ENCODE assay signal across 13 cellular contexts in the genomic region with DNA sequence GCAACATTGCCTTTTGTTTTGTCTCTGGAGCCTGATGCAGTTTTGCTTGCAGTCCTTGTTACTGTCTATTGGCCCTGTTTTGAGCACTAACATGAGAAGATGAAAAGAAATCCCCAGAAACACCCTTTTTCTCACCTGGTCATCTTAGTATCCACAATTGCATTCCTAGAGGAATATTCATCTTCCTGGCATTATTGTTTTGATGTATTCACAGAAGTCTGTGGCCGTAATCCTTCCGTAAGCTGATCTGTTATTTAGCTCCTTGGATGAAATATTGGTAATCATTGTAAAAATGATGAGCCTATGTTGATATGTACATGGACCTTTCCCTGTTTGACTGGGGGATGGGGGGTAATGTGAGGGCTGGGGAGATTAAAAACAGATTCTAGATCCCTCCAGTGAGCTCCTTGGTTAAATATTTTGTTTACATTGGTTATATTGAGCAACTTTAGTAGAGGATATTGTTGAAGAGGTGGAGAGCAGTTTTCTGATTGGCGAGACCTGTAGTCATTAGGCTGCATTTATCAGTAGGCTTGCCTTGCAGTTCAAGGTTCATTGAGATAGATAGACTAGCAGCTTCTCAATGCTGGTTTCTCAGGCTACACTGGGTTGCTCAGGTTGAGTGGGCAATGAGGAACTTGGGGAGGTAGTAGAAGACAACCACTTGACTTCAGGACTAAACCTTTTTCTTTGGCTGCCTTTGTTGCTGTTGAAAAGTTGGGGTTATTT.
"Had no signal": no experiment of that assay in that cellular context is flagged by ENCODE, and none has a peak within 500 bp of the region (broad histone marks: within the 10 kb centered on the region; RNA-seq: fewer than 3 reads in every experiment).

No MANE protein-coding gene starts in this region.

- H3K9me3 ChIP-seq: colonic mucosa, esophagus muscularis mucosa, pancreas, thoracic aorta had no signal

- H3K4me1 ChIP-seq: colonic mucosa had no signal

- H3K4me3 ChIP-seq: colonic mucosa, esophagus muscularis mucosa, pancreas, thoracic aorta had no signal

- H3K4me3 Mint-ChIP-seq: activated naive CD4-positive, alpha-beta T cell treated with anti-CD3 and anti-CD28 coated beads for 36 hours; activated naive CD8-positive, alpha-beta T cell treated with anti-CD3 and anti-CD28 coated beads, Interleukin-2, amount 50 U/mL, for 24 hours; activated T-helper 17 cell treated with anti-CD3 and anti-CD28 coated beads, Interleukin-2, amount 50 U/mL, for 72 hours had no signal

- H3K4me1 Mint-ChIP-seq: activated naive CD8-positive, alpha-beta T cell treated with anti-CD3 and anti-CD28 coated beads, Interleukin-2, amount 50 U/mL, for 24 hours; activated T-helper 17 cell treated with anti-CD3 and anti-CD28 coated beads, Interleukin-2, amount 50 U/mL, for 72 hours had no signal

- H3K27me3 ChIP-seq: colonic mucosa, esophagus muscularis mucosa, pancreas had no signal

- H3K9me3 Mint-ChIP-seq: activated naive CD4-positive, alpha-beta T cell treated with anti-CD3 and anti-CD28 coated beads for 36 hours; activated naive CD8-positive, alpha-beta T cell treated with anti-CD3 and anti-CD28 coated beads, Interleukin-2, amount 50 U/mL, for 24 hours; activated T-helper 17 cell treated with anti-CD3 and anti-CD28 coated beads, Interleukin-2, amount 50 U/mL, for 72 hours had no signal

- H3K27ac Mint-ChIP-seq: activated naive CD4-positive, alpha-beta T cell treated with anti-CD3 and anti-CD28 coated beads for 36 hours; activated naive CD8-positive, alpha-beta T cell treated with anti-CD3 and anti-CD28 coated beads, Interleukin-2, amount 50 U/mL, for 24 hours; activated T-helper 17 cell treated with anti-CD3 and anti-CD28 coated beads, Interleukin-2, amount 50 U/mL, for 72 hours had no signal

- DNase-seq: activated CD4-positive, alpha-beta T cell treated with anti-CD3 and anti-CD28 coated beads for 1 hour; activated CD4-positive, alpha-beta T cell treated with anti-CD3 and anti-CD28 coated beads, Interleukin-2, amount 50 U/mL, for 4 hours; activated naive CD4-positive, alpha-beta T cell treated with anti-CD3 and anti-CD28 coated beads for 36 hours; activated naive CD8-positive, alpha-beta T cell treated with anti-CD3 and anti-CD28 coated beads, Interleukin-2, amount 50 U/mL, for 24 hours; colonic mucosa; hypothalamus; pancreas; stimulated activated CD4-positive, alpha-beta T cell treated with anti-CD3 and anti-CD28 coated beads, Interleukin-12 subunit alpha, Interleukin-12 subunit beta, amount 100 ng/mL, for 4 hours; stimulated activated CD4-positive, alpha-beta T cell treated with anti-CD3 and anti-CD28 coated beads, Interleukin-2, amount 100 ng/mL, for 24 hours; T-helper 1 cell had no signal

- ATAC-seq: activated naive CD8-positive, alpha-beta T cell treated with anti-CD3 and anti-CD28 coated beads, Interleukin-2, amount 50 U/mL, for 24 hours; activated T-helper 17 cell treated with anti-CD3 and anti-CD28 coated beads, Interleukin-2, amount 50 U/mL, for 72 hours had no signal

- H3K36me3 ChIP-seq: colonic mucosa, esophagus muscularis mucosa, pancreas, thoracic aorta had no signal

- H3K27ac ChIP-seq: colonic mucosa, esophagus muscularis mucosa, pancreas, thoracic aorta had no signal
